Comparison of ENCODE assay signal across 1 cellular context in genomic region chr20:23628402-23629016, GRCh38.
TF ChIP-seq lines count a peak whose summit lies in the region.

No MANE protein-coding gene starts in this region.

TF ChIP-seq in K562, 482 proteins besides CTCF, POLR2A, EP300 and RAD21:
- no peak for TF ChIP-seq BCL6 (CRISPR knock-in tag; IDR thresholded peaks at IDR 0.05)
